In genomic region chr15:75823860-75824613, GRCh38 we compare ENCODE assay signal across 2 cellular contexts.
A peak's percentile ranks its signal among the peaks of the same experiment; 100 is the strongest.
TF ChIP-seq lines count a peak whose summit lies in the region.

No MANE protein-coding gene starts in this region.

TF ChIP-seq in GM23338, 12 proteins besides CTCF, POLR2A, EP300 and RAD21 (continued from another document):
- TF ChIP-seq EZH2 (IDR thresholded peaks at IDR 0.05; ENCODE audit: low read depth, unreplicated experiment) (no peak), EZH2phosphoT487 (IDR thresholded peaks at IDR 0.05; ENCODE audit: unreplicated experiment) (no peak), ZNF114 (CRISPR knock-in tag; IDR thresholded peaks at IDR 0.05) (no peak), CREB1 (CRISPR knock-in tag; IDR thresholded peaks at IDR 0.05; ENCODE audit: low read depth) (peak; percentile 83)
- TF ChIP-seq, protein P1, sequence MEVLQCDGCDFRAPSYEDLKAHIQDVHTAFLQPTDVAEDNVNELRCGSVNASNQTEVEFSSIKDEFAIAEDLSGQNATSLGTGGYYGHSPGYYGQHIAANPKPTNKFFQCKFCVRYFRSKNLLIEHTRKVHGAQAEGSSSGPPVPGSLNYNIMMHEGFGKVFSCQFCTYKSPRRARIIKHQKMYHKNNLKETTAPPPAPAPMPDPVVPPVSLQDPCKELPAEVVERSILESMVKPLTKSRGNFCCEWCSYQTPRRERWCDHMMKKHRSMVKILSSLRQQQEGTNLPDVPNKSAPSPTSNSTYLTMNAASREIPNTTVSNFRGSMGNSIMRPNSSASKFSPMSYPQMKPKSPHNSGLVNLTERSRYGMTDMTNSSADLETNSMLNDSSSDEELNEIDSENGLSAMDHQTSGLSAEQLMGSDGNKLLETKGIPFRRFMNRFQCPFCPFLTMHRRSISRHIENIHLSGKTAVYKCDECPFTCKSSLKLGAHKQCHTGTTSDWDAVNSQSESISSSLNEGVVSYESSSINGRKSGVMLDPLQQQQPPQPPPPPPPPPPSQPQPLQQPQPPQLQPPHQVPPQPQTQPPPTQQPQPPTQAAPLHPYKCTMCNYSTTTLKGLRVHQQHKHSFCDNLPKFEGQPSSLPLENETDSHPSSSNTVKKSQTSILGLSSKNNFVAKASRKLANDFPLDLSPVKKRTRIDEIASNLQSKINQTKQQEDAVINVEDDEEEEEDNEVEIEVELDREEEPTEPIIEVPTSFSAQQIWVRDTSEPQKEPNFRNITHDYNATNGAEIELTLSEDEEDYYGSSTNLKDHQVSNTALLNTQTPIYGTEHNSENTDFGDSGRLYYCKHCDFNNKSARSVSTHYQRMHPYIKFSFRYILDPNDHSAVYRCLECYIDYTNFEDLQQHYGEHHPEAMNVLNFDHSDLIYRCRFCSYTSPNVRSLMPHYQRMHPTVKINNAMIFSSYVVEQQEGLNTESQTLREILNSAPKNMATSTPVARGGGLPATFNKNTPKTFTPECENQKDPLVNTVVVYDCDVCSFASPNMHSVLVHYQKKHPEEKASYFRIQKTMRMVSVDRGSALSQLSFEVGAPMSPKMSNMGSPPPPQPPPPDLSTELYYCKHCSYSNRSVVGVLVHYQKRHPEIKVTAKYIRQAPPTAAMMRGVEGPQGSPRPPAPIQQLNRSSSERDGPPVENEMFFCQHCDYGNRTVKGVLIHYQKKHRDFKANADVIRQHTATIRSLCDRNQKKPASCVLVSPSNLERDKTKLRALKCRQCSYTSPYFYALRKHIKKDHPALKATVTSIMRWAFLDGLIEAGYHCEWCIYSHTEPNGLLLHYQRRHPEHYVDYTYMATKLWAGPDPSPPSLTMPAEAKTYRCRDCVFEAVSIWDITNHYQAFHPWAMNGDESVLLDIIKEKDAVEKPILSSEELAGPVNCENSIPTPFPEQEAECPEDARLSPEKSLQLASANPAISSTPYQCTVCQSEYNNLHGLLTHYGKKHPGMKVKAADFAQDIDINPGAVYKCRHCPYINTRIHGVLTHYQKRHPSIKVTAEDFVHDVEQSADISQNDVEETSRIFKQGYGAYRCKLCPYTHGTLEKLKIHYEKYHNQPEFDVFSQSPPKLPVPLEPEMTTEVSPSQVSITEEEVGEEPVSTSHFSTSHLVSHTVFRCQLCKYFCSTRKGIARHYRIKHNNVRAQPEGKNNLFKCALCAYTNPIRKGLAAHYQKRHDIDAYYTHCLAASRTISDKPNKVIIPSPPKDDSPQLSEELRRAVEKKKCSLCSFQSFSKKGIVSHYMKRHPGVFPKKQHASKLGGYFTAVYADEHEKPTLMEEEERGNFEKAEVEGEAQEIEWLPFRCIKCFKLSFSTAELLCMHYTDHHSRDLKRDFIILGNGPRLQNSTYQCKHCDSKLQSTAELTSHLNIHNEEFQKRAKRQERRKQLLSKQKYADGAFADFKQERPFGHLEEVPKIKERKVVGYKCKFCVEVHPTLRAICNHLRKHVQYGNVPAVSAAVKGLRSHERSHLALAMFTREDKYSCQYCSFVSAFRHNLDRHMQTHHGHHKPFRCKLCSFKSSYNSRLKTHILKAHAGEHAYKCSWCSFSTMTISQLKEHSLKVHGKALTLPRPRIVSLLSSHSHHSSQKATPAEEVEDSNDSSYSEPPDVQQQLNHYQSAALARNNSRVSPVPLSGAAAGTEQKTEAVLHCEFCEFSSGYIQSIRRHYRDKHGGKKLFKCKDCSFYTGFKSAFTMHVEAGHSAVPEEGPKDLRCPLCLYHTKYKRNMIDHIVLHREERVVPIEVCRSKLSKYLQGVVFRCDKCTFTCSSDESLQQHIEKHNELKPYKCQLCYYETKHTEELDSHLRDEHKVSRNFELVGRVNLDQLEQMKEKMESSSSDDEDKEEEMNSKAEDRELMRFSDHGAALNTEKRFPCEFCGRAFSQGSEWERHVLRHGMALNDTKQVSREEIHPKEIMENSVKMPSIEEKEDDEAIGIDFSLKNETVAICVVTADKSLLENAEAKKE (CRISPR knock-in tag; IDR thresholded peaks at IDR 0.05) = peak; percentile 22; the same call in 1 of the 2 replicates
- TF ChIP-seq, protein P2, sequence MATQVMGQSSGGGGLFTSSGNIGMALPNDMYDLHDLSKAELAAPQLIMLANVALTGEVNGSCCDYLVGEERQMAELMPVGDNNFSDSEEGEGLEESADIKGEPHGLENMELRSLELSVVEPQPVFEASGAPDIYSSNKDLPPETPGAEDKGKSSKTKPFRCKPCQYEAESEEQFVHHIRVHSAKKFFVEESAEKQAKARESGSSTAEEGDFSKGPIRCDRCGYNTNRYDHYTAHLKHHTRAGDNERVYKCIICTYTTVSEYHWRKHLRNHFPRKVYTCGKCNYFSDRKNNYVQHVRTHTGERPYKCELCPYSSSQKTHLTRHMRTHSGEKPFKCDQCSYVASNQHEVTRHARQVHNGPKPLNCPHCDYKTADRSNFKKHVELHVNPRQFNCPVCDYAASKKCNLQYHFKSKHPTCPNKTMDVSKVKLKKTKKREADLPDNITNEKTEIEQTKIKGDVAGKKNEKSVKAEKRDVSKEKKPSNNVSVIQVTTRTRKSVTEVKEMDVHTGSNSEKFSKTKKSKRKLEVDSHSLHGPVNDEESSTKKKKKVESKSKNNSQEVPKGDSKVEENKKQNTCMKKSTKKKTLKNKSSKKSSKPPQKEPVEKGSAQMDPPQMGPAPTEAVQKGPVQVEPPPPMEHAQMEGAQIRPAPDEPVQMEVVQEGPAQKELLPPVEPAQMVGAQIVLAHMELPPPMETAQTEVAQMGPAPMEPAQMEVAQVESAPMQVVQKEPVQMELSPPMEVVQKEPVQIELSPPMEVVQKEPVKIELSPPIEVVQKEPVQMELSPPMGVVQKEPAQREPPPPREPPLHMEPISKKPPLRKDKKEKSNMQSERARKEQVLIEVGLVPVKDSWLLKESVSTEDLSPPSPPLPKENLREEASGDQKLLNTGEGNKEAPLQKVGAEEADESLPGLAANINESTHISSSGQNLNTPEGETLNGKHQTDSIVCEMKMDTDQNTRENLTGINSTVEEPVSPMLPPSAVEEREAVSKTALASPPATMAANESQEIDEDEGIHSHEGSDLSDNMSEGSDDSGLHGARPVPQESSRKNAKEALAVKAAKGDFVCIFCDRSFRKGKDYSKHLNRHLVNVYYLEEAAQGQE (IDR thresholded peaks at IDR 0.05; ENCODE audit: unreplicated experiment) = no peak

TF ChIP-seq in WTC11, 78 proteins besides CTCF, POLR2A, EP300 and RAD21 (continued from another document):
- TF ChIP-seq, protein P3, sequence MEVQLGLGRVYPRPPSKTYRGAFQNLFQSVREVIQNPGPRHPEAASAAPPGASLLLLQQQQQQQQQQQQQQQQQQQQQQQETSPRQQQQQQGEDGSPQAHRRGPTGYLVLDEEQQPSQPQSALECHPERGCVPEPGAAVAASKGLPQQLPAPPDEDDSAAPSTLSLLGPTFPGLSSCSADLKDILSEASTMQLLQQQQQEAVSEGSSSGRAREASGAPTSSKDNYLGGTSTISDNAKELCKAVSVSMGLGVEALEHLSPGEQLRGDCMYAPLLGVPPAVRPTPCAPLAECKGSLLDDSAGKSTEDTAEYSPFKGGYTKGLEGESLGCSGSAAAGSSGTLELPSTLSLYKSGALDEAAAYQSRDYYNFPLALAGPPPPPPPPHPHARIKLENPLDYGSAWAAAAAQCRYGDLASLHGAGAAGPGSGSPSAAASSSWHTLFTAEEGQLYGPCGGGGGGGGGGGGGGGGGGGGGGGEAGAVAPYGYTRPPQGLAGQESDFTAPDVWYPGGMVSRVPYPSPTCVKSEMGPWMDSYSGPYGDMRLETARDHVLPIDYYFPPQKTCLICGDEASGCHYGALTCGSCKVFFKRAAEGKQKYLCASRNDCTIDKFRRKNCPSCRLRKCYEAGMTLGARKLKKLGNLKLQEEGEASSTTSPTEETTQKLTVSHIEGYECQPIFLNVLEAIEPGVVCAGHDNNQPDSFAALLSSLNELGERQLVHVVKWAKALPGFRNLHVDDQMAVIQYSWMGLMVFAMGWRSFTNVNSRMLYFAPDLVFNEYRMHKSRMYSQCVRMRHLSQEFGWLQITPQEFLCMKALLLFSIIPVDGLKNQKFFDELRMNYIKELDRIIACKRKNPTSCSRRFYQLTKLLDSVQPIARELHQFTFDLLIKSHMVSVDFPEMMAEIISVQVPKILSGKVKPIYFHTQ (CRISPR knock-in tag; IDR thresholded peaks at IDR 0.05) = no peak
- TF ChIP-seq, protein P4, sequence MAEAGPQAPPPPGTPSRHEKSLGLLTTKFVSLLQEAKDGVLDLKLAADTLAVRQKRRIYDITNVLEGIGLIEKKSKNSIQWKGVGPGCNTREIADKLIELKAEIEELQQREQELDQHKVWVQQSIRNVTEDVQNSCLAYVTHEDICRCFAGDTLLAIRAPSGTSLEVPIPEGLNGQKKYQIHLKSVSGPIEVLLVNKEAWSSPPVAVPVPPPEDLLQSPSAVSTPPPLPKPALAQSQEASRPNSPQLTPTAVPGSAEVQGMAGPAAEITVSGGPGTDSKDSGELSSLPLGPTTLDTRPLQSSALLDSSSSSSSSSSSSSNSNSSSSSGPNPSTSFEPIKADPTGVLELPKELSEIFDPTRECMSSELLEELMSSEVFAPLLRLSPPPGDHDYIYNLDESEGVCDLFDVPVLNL (CRISPR knock-in tag; IDR thresholded peaks at IDR 0.05; ENCODE audit: borderline replicate concordance, low read depth) = no peak
- TF ChIP-seq ZNF317 (CRISPR knock-in tag; IDR thresholded peaks at IDR 0.05; ENCODE audit: borderline replicate concordance, low read depth) = no peak
- peak; percentile 74; the same call in 1 of the 2 replicates for TF ChIP-seq TEAD4 (CRISPR knock-in tag; IDR thresholded peaks at IDR 0.05)
- 0 out of 2 replicates have a peak, but pooled peaks have one; percentile 38 for TF ChIP-seq SP1 (CRISPR knock-in tag; conservative IDR thresholded peaks at IDR 0.05)
